In genomic region chr9:108588246-108588645, GRCh38 we compare ENCODE assay signal across 21 cellular contexts.
DNase-seq lines count a peak whose midpoint lies in the region; ATAC-seq, FAIRE-seq and TF ChIP-seq lines count a peak whose summit lies in the region.
"Had no signal": no experiment of that assay in that cellular context is flagged by ENCODE, and none has a peak within 500 bp of the region (broad histone marks: within the 10 kb centered on the region; RNA-seq: fewer than 3 reads in every experiment).

No MANE protein-coding gene starts in this region.

- no peaks in the 10 kb centered on the region for H3K36me3 Mint-ChIP-seq in naive B cell
- H3K36me3 Mint-ChIP-seq: CD4-positive, alpha-beta memory T cell had no signal

- ATAC-seq in naive B cell (ENCODE audit: low read depth in 2 of 2), result peak; percentile 16 to 25
- no peak for ATAC-seq in GM21360 (IDR thresholded peaks at IDR 0.05; ENCODE audit: unreplicated experiment)
- ATAC-seq: A549, GM12878, Panc1 had no signal

- H3K27ac Mint-ChIP-seq in naive B cell, result no peak overlapping the region
- H3K27ac Mint-ChIP-seq: CD4-positive, alpha-beta memory T cell had no signal

- no peak overlapping the region for H3K4me3 ChIP-seq in AG10803 (ENCODE audit: low read length)
- H3K4me3 ChIP-seq: A549, GM12878, GM23248 had no signal

- FAIRE-seq in H54 (lab: Jason Lieb, UNC), result peak; percentile 67
- FAIRE-seq: GM12878, GM19239 had no signal

- H3K27me3 Mint-ChIP-seq in naive B cell, result no peaks in the 10 kb centered on the region
- H3K27me3 Mint-ChIP-seq: CD4-positive, alpha-beta memory T cell had no signal

- H3K4me1 Mint-ChIP-seq in naive B cell, result peaks cover 0 to 7% (median 0%) of the 10 kb centered on the region in 3 donors
- H3K4me1 Mint-ChIP-seq: CD4-positive, alpha-beta memory T cell had no signal

- TF ChIP-seq POLR2A in H54 (IDR thresholded peaks at IDR 0.05; ENCODE audit: low read depth, low read length), result no peak

- DNase-seq in AG10803 (ENCODE audit: low read depth) (peak; percentile 9), H54 (ENCODE audit: insufficient read length, low spot score) (no peak), NOMO-1 treated with DMSO at 0.1 percent for 48 hours (lab: John Stamatoyannopoulos, UW; ENCODE audit: unreplicated experiment) (peak; percentile 72), naive B cell (no peak), cerebellum (ENCODE audit: low spot score) (no peak), DMS114 treated with DMSO at 0.1 percent for 48 hours (lab: John Stamatoyannopoulos, UW; ENCODE audit: unreplicated experiment) (no peak)
- DNase-seq: AML-193; CD4-positive, alpha-beta memory T cell; DMS53; EL; GM23248; MM.1S; NCI-H1417; NCI-H187; NCI-H2227 treated with DMSO at 0.1 percent for 48 hours; NCI-H510A treated with DMSO at 0.1 percent for 48 hours had no signal

- TF ChIP-seq CTCF in AG10803 (conservative IDR thresholded peaks at IDR 0.05; ENCODE audit: low read length), result no peak

- no peaks in the 10 kb centered on the region for H3K9me3 Mint-ChIP-seq in naive B cell

- H3K4me3 Mint-ChIP-seq in naive B cell, result no peak overlapping the region
- H3K4me3 Mint-ChIP-seq: CD4-positive, alpha-beta memory T cell had no signal

Comparison
In these comparisons a context has a peak if more than half of its experiments do, and no peak if none do; other contexts are left out.
1. DNase-seq: peak in AG10803 (single experiment) and NOMO-1 treated with DMSO at 0.1 percent for 48 hours (single experiment); none in H54 (single experiment), naive B cell (single experiment), cerebellum (single experiment) and DMS114 treated with DMSO at 0.1 percent for 48 hours (single experiment).